Comparison of ENCODE assay signal across 8 cellular contexts in genomic region chr12:95473440-95473946, GRCh38. TPM values are rescaled to one million over a fixed set of nuclear protein-coding genes. Genes with fewer than 3 reads are reported as not detected.
DNase-seq lines count a peak whose midpoint lies in the region; ATAC-seq and TF ChIP-seq lines count a peak whose summit lies in the region.

No MANE protein-coding gene starts in this region.

- H3K27ac ChIP-seq in 22Rv1 (peak overlapping the region; percentile 99), transverse colon (peak overlapping the region; percentile 89 to 98 (median 92))

- H3K27ac Mint-ChIP-seq in activated CD4-positive, alpha-beta memory T cell treated with anti-CD3 and anti-CD28 coated beads, Interleukin-2, amount 10 ng/mL, durations not matched to agents 7 days and 5 days: peak overlapping the region; percentile 96

- 1% methylated on average over 19 to 24 of the region's 25 CpGs for WGBS in transverse colon (ENCODE audit: low coverage in 1 of 2), 2 donors

- in situ Hi-C loops in transverse colon (cut with MboI; ENCODE audit: low pct_ligation_motif_present in 1 of 4, low pct_unique_long_range_greater_than_20kb in 1 of 4, low sequenced_read_pairs in 3 of 4): no loop called here

- DNase-seq in NCI-H2029 treated with DMSO at 0.1 percent for 48 hours (lab: John Stamatoyannopoulos, UW) (peak; percentile 59), myocyte (ENCODE audit: low read depth) (peak; percentile 71), transverse colon (peak; percentile 48)
- peak; percentile 32 for DNase-seq in activated CD4-positive, alpha-beta memory T cell treated with anti-CD3 and anti-CD28 coated beads, Interleukin-2, amount 10 ng/mL, durations not matched to agents 7 days and 5 days

- H3K9me3 Mint-ChIP-seq in activated CD4-positive, alpha-beta memory T cell treated with anti-CD3 and anti-CD28 coated beads, Interleukin-2, amount 10 ng/mL, durations not matched to agents 7 days and 5 days: no peaks in the 10 kb centered on the region

- no peak for TF ChIP-seq POLR2A in transverse colon (IDR thresholded peaks at IDR 0.05)

- intact Hi-C loops in transverse colon (cut with DNase I; ENCODE audit: low total_unique reads): loop anchor here (5.0 kb wide), 1 partner anchor 76 kb away; no protein-coding TSS in a partner anchor

- TF ChIP-seq CTCF in 22Rv1 (IDR thresholded peaks at IDR 0.05) (no peak), GM12875 (IDR thresholded peaks at IDR 0.05; ENCODE audit: borderline replicate concordance, insufficient read depth, low read depth, low read length) (no peak), transverse colon (IDR thresholded peaks at IDR 0.05) (no peak)

- no peaks in the 10 kb centered on the region for H3K9me3 ChIP-seq in transverse colon

- H3K4me1 Mint-ChIP-seq in activated CD4-positive, alpha-beta memory T cell treated with anti-CD3 and anti-CD28 coated beads, Interleukin-2, amount 10 ng/mL, durations not matched to agents 7 days and 5 days: peaks cover 35% of the 10 kb centered on the region

- CTCF ChIA-PET in activated CD4-positive, alpha-beta memory T cell treated with anti-CD3 and anti-CD28 coated beads, Interleukin-2, amount 10 ng/mL, durations not matched to agents 7 days and 5 days (lab: Charles Lee): interaction anchor here (0.8 to 2.1 kb wide), 4 partner anchors 52 to 400 kb away, joined by 3 to 10 read pairs (median 6); partner anchors contain the start of gene NR2C1

- H3K27me3 ChIP-seq in transverse colon: no peaks in the 10 kb centered on the region

- POLR2A ChIA-PET in activated CD4-positive, alpha-beta memory T cell treated with anti-CD3 and anti-CD28 coated beads, Interleukin-2, amount 10 ng/mL, durations not matched to agents 7 days and 5 days (lab: Charles Lee): interaction anchor here (0.7 to 3.8 kb wide), 20 partner anchors 9 to 1434 kb away, joined by 3 to 22 read pairs (median 4); partner anchors contain the start of genes AMDHD1, CCDC38, FGD6 and NDUFA12

- H3K4me1 ChIP-seq in transverse colon: peaks cover 9 to 26% (median 12%) of the 10 kb centered on the region in 4 donors

- H3K4me3 ChIP-seq in GM12875 (ENCODE audit: low read depth, low read length) (peak overlapping the region; percentile 71), transverse colon (peak overlapping the region; percentile 21 to 99 (median 91))

- peaks cover 0 to 13% (median 0%) of the 10 kb centered on the region in 4 donors for H3K36me3 ChIP-seq in transverse colon

- ATAC-seq in HG02763 (IDR thresholded peaks at IDR 0.05; ENCODE audit: unreplicated experiment): peak; percentile 24
- peak; percentile 70 for ATAC-seq in esophagus mucosa

- peak overlapping the region; percentile 100 for H3K4me3 Mint-ChIP-seq in activated CD4-positive, alpha-beta memory T cell treated with anti-CD3 and anti-CD28 coated beads, Interleukin-2, amount 10 ng/mL, durations not matched to agents 7 days and 5 days

- peaks cover 2% of the 10 kb centered on the region for H3K27me3 Mint-ChIP-seq in activated CD4-positive, alpha-beta memory T cell treated with anti-CD3 and anti-CD28 coated beads, Interleukin-2, amount 10 ng/mL, durations not matched to agents 7 days and 5 days

- TF ChIP-seq EP300 in transverse colon (IDR thresholded peaks at IDR 0.05; ENCODE audit: low read depth): no peak

- peaks cover 30% of the 10 kb centered on the region for H3K36me3 Mint-ChIP-seq in activated CD4-positive, alpha-beta memory T cell treated with anti-CD3 and anti-CD28 coated beads, Interleukin-2, amount 10 ng/mL, durations not matched to agents 7 days and 5 days (ENCODE audit: low read depth)

RNA-seq across cellular contexts. Expression of gene METAP2, which starts 0.5 kb away (rescaled TPM):
- total RNA-seq in activated CD4-positive, alpha-beta memory T cell treated with anti-CD3 and anti-CD28 coated beads, Interleukin-2, amount 10 ng/mL, durations not matched to agents 7 days and 5 days: 10 to 100 TPM; 66.1 to 71.5 TPM
- 54.2 TPM for total RNA-seq in esophagus mucosa
- 101 and 126 TPM in 2 replicates for total RNA-seq in myocyte
- polyA plus RNA-seq in myocyte (2012): 52.4 TPM
- total RNA-seq in transverse colon: 10 to 100 TPM in 3 of 4 donors, 1 to 10 TPM in 1; 5.2 to 59.7 (median 42.7) TPM

Comparison
In these comparisons a context has a peak if more than half of its experiments do, and no peak if none do; other contexts are left out.
1. Peak in every context shown above with its lines: DNase-seq, ATAC-seq, H3K4me3 ChIP-seq and H3K27ac ChIP-seq.